In genomic region chr6:132132911-132133639, GRCh38 we compare ENCODE assay signal across 8 cellular contexts.
A peak's percentile ranks its signal among the peaks of the same experiment; 100 is the strongest.
DNase-seq lines count a peak whose midpoint lies in the region; ATAC-seq, FAIRE-seq and TF ChIP-seq lines count a peak whose summit lies in the region.

No MANE protein-coding gene starts in this region.

- ATAC-seq in activated B cell treated with CpG ODN at 0.5 μM for 24 hours (ENCODE audit: low read depth) (peak; percentile 13), GM21717 (IDR thresholded peaks at IDR 0.05; ENCODE audit: unreplicated experiment) (no peak)

- DNase-seq in EL (peak; percentile 62), activated B cell treated with CpG ODN at 0.5 μM for 24 hours (no peak), frontal cortex (ENCODE audit: low spot score in 2 of 2) (no peak), renal cortical epithelial cell (ENCODE audit: low read depth) (peak; percentile 75), NCI-H1930 (lab: John Stamatoyannopoulos, UW) (no peak), NCI-H1092 (lab: John Stamatoyannopoulos, UW) (no peak), HK-2 (ENCODE audit: unreplicated experiment) (no peak)

- no peaks in the 10 kb centered on the region for H3K36me3 Mint-ChIP-seq in activated B cell treated with CpG ODN at 0.5 μM for 24 hours (ENCODE audit: low read depth)

- H3K4me3 Mint-ChIP-seq in activated B cell treated with CpG ODN at 0.5 μM for 24 hours: peak overlapping the region; percentile 70

- H3K27ac Mint-ChIP-seq in activated B cell treated with CpG ODN at 0.5 μM for 24 hours: peak overlapping the region; percentile 83

- no peaks in the 10 kb centered on the region for H3K27me3 Mint-ChIP-seq in activated B cell treated with CpG ODN at 0.5 μM for 24 hours

- no peaks in the 10 kb centered on the region for H3K9me3 Mint-ChIP-seq in activated B cell treated with CpG ODN at 0.5 μM for 24 hours

- CTCF ChIA-PET in activated B cell treated with CpG ODN at 0.5 μM for 24 hours (lab: Charles Lee): no interaction called here

- intact Hi-C loops in activated B cell treated with CpG ODN at 0.5 μM for 24 hours (cut with micrococcal nuclease): loop anchor here (5.0 to 10.0 kb wide), 3 partner anchors 178 to 446 kb away; partner anchors contain the start of gene CCN2

- POLR2A ChIA-PET in activated B cell treated with CpG ODN at 0.5 μM for 24 hours (lab: Charles Lee): interaction anchor here (0.5 to 1.3 kb wide), 5 partner anchors 19 to 682 kb away, joined by 3 to 6 read pairs (median 3); partner anchors contain the start of genes RPS12 and VNN2

- peaks cover 82% of the 10 kb centered on the region for H3K4me1 Mint-ChIP-seq in activated B cell treated with CpG ODN at 0.5 μM for 24 hours

- FAIRE-seq in frontal cortex (lab: Jason Lieb, UNC): peak; percentile 56

- no peak for TF ChIP-seq CTCF in activated B cell treated with CpG ODN at 0.5 μM for 24 hours (IDR thresholded peaks at IDR 0.05)

Comparison
In these comparisons a context has a peak if more than half of its experiments do, and no peak if none do; other contexts are left out.
1. DNase-seq: peak in EL (single experiment) and renal cortical epithelial cell (single experiment); none in activated B cell treated with CpG ODN at 0.5 μM for 24 hours (single experiment), frontal cortex (0 of 2), NCI-H1930 (0 of 2), NCI-H1092 (single experiment) and HK-2 (single experiment).